ENCODE assay signal across 16 cellular contexts in genomic region chr3:45558431-45558830, GRCh38.
"Had no signal": no experiment of that assay in that cellular context is flagged by ENCODE, and none has a peak within 500 bp of the region (broad histone marks: within the 10 kb centered on the region; RNA-seq: fewer than 3 reads in every experiment).

No MANE protein-coding gene starts in this region.

- H3K4me3 ChIP-seq: esophagus squamous epithelium, mucosa of descending colon, suprapubic skin, thyroid gland, vagina had no signal

- H3K36me3 ChIP-seq: esophagus squamous epithelium, neutrophil, suprapubic skin, thyroid gland, vagina had no signal

- H3K27me3 ChIP-seq: esophagus squamous epithelium, suprapubic skin, thyroid gland, vagina had no signal

- H3K9me3 ChIP-seq: esophagus squamous epithelium, mucosa of descending colon, neutrophil, suprapubic skin, thyroid gland, vagina had no signal

- H3K27ac ChIP-seq: epithelial cell of prostate, neutrophil had no signal

- DNase-seq: cerebellar nuclear complex; effector memory CD8-positive, alpha-beta T cell; esophagus squamous epithelium; left colon; mammary epithelial cell; mucosa of descending colon; naive thymus-derived CD8-positive, alpha-beta T cell; stimulated activated CD4-positive, alpha-beta T cell treated with anti-CD3 and anti-CD28 coated beads, Interleukin-4, amount 100 ng/mL, for 1 hour; stimulated activated CD8-positive, alpha-beta memory T cell treated with anti-CD3 and anti-CD28 coated beads, Interleukin-4, amount 100 ng/mL, for 48 hours; stimulated activated naive CD8-positive, alpha-beta T cell treated with anti-CD3 and anti-CD28 coated beads, Interleukin-15, Interleukin-2, amounts not matched to agents 100 U/mL and 50 U/mL, for 24 hours; thyroid gland had no signal

- ATAC-seq: effector memory CD8-positive, alpha-beta T cell; left colon; mucosa of descending colon; naive thymus-derived CD8-positive, alpha-beta T cell; stimulated activated effector memory CD8-positive, alpha-beta T cell treated with anti-CD3 and anti-CD28 coated beads, Interleukin-12 subunit alpha, Interleukin-12 subunit beta, amount 100 ng/mL, for 72 hours; stimulated activated naive CD8-positive, alpha-beta T cell treated with anti-CD3 and anti-CD28 coated beads, Interleukin-15, Interleukin-2, amounts not matched to agents 100 U/mL and 50 U/mL, for 24 hours had no signal
